Comparison of ENCODE assay signal across 10 cellular contexts in the genomic region with DNA sequence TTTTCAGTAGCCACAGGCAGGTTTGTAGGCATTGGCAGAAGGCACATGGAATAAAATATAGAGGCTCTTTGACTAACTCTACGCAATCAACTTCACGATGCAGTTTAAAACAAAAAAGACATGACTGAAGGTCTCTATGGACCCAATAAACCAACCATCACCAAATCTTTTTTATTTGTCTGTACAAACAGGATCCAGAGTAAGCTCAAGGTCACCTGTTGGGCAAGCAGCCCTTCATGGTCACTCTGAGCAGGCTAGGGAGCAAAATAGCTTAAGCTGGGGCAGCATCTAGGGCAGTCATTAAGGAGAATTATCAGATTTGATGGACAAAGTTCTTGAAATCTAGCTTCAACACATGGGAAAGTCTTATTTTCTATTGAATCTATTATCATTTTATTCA.
"Had no signal": no experiment of that assay in that cellular context is flagged by ENCODE, and none has a peak within 500 bp of the region (broad histone marks: within the 10 kb centered on the region; RNA-seq: fewer than 3 reads in every experiment).

No MANE protein-coding gene starts in this region.

- H3K4me3 ChIP-seq: GM23248, GM23338, HAP-1 had no signal

- H3K4me1 ChIP-seq: HAP-1 had no signal

- H3K9ac ChIP-seq: GM23248 had no signal

- H3K27ac ChIP-seq: GM23248 had no signal

- H2AFZ ChIP-seq: GM23248, GM23338 had no signal

- ATAC-seq: GM23338, HCT116 had no signal

- H3K9me3 ChIP-seq: HAP-1 had no signal

- DNase-seq: GM23248, H7, H9, HCEC 1CT, HFFc6 had no signal

- H3K4me2 ChIP-seq: GM23338 had no signal

- H3K36me3 ChIP-seq: HAP-1 had no signal

- FAIRE-seq: H1, H54 had no signal
